Comparison of ENCODE assay signal across 9 cellular contexts in genomic region chr17:6812295-6812694, GRCh38. TPM values are rescaled to one million over a fixed set of nuclear protein-coding genes. Genes with fewer than 3 reads are reported as not detected.
"Had no signal": no experiment of that assay in that cellular context is flagged by ENCODE, and none has a peak within 500 bp of the region (broad histone marks: within the 10 kb centered on the region; RNA-seq: fewer than 3 reads in every experiment).

No MANE protein-coding gene starts in this region.

- H3K4me1 Mint-ChIP-seq: GM23338 had no signal

- H3K9me3 Mint-ChIP-seq: HFFc6 had no signal

- H3K4me3 ChIP-seq: GM23338, HAP-1, K562 had no signal

- FAIRE-seq: K562 had no signal

- H3K27ac ChIP-seq: HL-60 had no signal

- H3K4me3 Mint-ChIP-seq: GM23338, HFFc6 had no signal

- H3K4me2 ChIP-seq: GM23338 had no signal

- H2AFZ ChIP-seq: GM23338 had no signal

- H3K27ac Mint-ChIP-seq: GM23338, HFFc6 had no signal

- DNase-seq: H7, HFFc6, IMR-90 had no signal

- H3K9me3 ChIP-seq: HAP-1 had no signal

- H3K36me3 ChIP-seq: HAP-1 had no signal

- H3K4me1 ChIP-seq: HAP-1 had no signal

RNA-seq across cellular contexts. Expression of gene TEKT1, which starts 19.2 kb away (rescaled TPM):
- total RNA-seq: GM23338, H4, H7, HFFc6, HT1080, IMR-90, K562 had no signal
- polyA plus RNA-seq: GM23338, IMR-90 had no signal

RNA-seq across cellular contexts. Expression of gene FBXO39, which starts 36.3 kb away (rescaled TPM):
- total RNA-seq: GM23338, H7, HFFc6, HT1080, IMR-90, K562 had no signal
- polyA plus RNA-seq: GM23338, IMR-90, K562 had no signal

RNA-seq across cellular contexts. Expression of gene XAF1, which starts 56.4 kb away (rescaled TPM):
- total RNA-seq: GM23338, H7, HT1080 had no signal
- polyA plus RNA-seq: GM23338 had no signal
